10 cellular contexts compared by ENCODE assay signal in the genomic region with DNA sequence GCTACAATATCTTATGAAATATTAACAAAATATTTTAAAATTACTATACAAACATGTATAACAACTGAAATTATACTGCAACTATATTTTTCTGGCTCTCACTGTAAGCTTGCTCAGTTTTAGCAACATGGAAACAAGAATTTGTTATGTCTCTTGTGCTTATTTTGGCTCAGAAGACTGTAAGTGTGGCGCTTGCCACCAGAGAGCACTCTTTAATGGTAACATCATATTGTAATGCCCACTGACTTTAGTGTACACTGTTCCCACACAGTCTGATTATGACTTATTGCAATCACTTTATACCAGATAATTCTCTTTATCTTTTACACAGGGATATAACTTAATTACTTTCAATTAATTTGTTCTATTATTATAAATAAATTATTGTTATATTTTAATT.
DNase-seq lines count a peak whose midpoint lies in the region; ATAC-seq and TF ChIP-seq lines count a peak whose summit lies in the region.
"Had no signal": no experiment of that assay in that cellular context is flagged by ENCODE, and none has a peak within 500 bp of the region (broad histone marks: within the 10 kb centered on the region; RNA-seq: fewer than 3 reads in every experiment).

No MANE protein-coding gene starts in this region.

- H3K9me3 ChIP-seq in smooth muscle cell (replicated peaks; ENCODE audit: low read depth), result no peaks in the 10 kb centered on the region

- TF ChIP-seq POLR2A in lower leg skin (IDR thresholded peaks at IDR 0.05), result no peak

- TF ChIP-seq CTCF in astrocyte of the spinal cord (IDR thresholded peaks at IDR 0.05; ENCODE audit: low read depth, low read length) (peak; percentile 64), smooth muscle cell (IDR thresholded peaks at IDR 0.05; ENCODE audit: borderline replicate concordance, insufficient read depth, poor library complexity, severe bottlenecking) (peak; percentile 49), lower leg skin (IDR thresholded peaks at IDR 0.05) (no peak)

- H3K4me1 ChIP-seq in smooth muscle cell (ENCODE audit: low read depth), result no peaks in the 10 kb centered on the region

- no peak overlapping the region for H3K27ac ChIP-seq in smooth muscle cell (ENCODE audit: low read depth)
- H3K27ac ChIP-seq: epithelial cell of prostate, HL-60 had no signal

- no peak overlapping the region for H3K4me2 ChIP-seq in smooth muscle cell

- ATAC-seq in GM21529 (IDR thresholded peaks at IDR 0.05; ENCODE audit: unreplicated experiment), result peak; percentile 64

- in situ Hi-C loops in astrocyte of the spinal cord (cut with HindIII; ENCODE audit: low sequenced_read_pairs), result no loop called here

- no peaks in the 10 kb centered on the region for H3K79me2 ChIP-seq in smooth muscle cell (ENCODE audit: low read depth)

- WGBS in smooth muscle cell (ENCODE audit: low lambda C conversion rate), result 59% methylated on average over 1 of the region's 1 CpG
- WGBS in lower leg skin, 2 donors, result 42 to 50% methylated on average over 1 of the region's 1 CpG

- H4K20me1 ChIP-seq in smooth muscle cell (ENCODE audit: low read depth), result no peaks in the 10 kb centered on the region

- no peak overlapping the region for H3K4me3 ChIP-seq in astrocyte of the spinal cord (ENCODE audit: low read depth, low read length)
- no peak overlapping the region for H3K4me3 ChIP-seq in smooth muscle cell
- H3K4me3 ChIP-seq in lower leg skin (ENCODE audit: low read depth, poor library complexity, severe bottlenecking), result no peak overlapping the region

- H3F3A ChIP-seq in smooth muscle cell (ENCODE audit: low read depth), result no peaks in the 10 kb centered on the region

- H3K9ac ChIP-seq in smooth muscle cell (ENCODE audit: low read depth), result no peak overlapping the region

- intact Hi-C loops in lower leg skin (cut with DNase I; ENCODE audit: low total_unique reads), result no loop called here

- DNase-seq in DMS 273 (lab: John Stamatoyannopoulos, UW; ENCODE audit: unreplicated experiment) (peak; percentile 65), NCI-H1436 treated with DMSO at 0.1 percent for 48 hours (lab: John Stamatoyannopoulos, UW) (peak; percentile 52), astrocyte of the spinal cord (ENCODE audit: low read depth, low spot score) (peak; percentile 64), smooth muscle cell (lab: John Stamatoyannopoulos, UW; ENCODE audit: unreplicated experiment) (no peak), lower leg skin (ENCODE audit: low spot score in 2 of 2) (no peak), islet precursor cell (no peak), midbrain (lab: John Stamatoyannopoulos, UW) (no peak)

- H3K36me3 ChIP-seq in smooth muscle cell (ENCODE audit: low read depth), result no peaks in the 10 kb centered on the region

- H3K27me3 ChIP-seq in smooth muscle cell (ENCODE audit: low read depth), result no peaks in the 10 kb centered on the region

- no peak overlapping the region for H2AFZ ChIP-seq in smooth muscle cell (ENCODE audit: low read depth)

Comparison
In these comparisons a context has a peak if more than half of its experiments do, and no peak if none do; other contexts are left out.
1. DNase-seq: peak in DMS 273 (single experiment), NCI-H1436 treated with DMSO at 0.1 percent for 48 hours (single experiment) and astrocyte of the spinal cord (single experiment); none in smooth muscle cell (single experiment), lower leg skin (0 of 2), islet precursor cell (single experiment) and midbrain (single experiment).
2. CTCF ChIP-seq: peak in astrocyte of the spinal cord (single experiment) and smooth muscle cell (single experiment); none in lower leg skin (0 of 3).